8 cellular contexts compared by ENCODE assay signal in genomic region chrX:65688403-65688881, GRCh38. TPM values are rescaled to one million over a fixed set of nuclear protein-coding genes. Genes with fewer than 3 reads are reported as not detected.
DNase-seq lines count a peak whose midpoint lies in the region; ATAC-seq, FAIRE-seq and TF ChIP-seq lines count a peak whose summit lies in the region.

No MANE protein-coding gene starts in this region.

- peak overlapping the region; percentile 52 for H3K4me2 ChIP-seq in SU-DHL-6 (ENCODE audit: low read depth, low read length, poor library complexity, severe bottlenecking)
- no peak overlapping the region for H3K4me2 ChIP-seq in mesendoderm (ENCODE audit: low read length)

- no peak overlapping the region for H2BK15ac ChIP-seq in mesendoderm (replicated peaks; ENCODE audit: low read depth)

- H3K27ac ChIP-seq in heart right ventricle (peak overlapping the region in 7 of 10 donors; percentile 9 to 66 (median 56)), SU-DHL-6 (ENCODE audit: low read depth, low read length) (peak overlapping the region; percentile 62), mesendoderm (ENCODE audit: low read depth, low read length) (no peak overlapping the region)

- no peak overlapping the region for H2BK5ac ChIP-seq in mesendoderm (ENCODE audit: low read length)

- WGBS in heart right ventricle, 2 donors, result 42 to 49% methylated on average over 3 of the region's 3 CpGs
- WGBS in mesendoderm (ENCODE audit: extremely low coverage, insufficient coverage, low lambda C conversion rate), result no CpG with 5 or more reads among the region's 3 CpGs

- H3K9me3 ChIP-seq in heart right ventricle, result no peaks in the 10 kb centered on the region
- H3K9me3 ChIP-seq in SU-DHL-6 (ENCODE audit: insufficient read depth, low read length), result no peaks in the 10 kb centered on the region

- no peak overlapping the region for H3K56ac ChIP-seq in mesendoderm (ENCODE audit: low read length)

- no peak overlapping the region for H4K5ac ChIP-seq in mesendoderm (ENCODE audit: low read length)

- in situ Hi-C loops in KBM-7 (cut with MboI; ENCODE audit: low pct_unique_long_range_greater_than_20kb, low sequenced_read_pairs), result no loop called here

- H2AFZ ChIP-seq in SU-DHL-6 (ENCODE audit: low read depth, low read length, severe bottlenecking), result no peak overlapping the region

- no peak overlapping the region for H3K23ac ChIP-seq in mesendoderm (ENCODE audit: low read length)

- H3K79me2 ChIP-seq in SU-DHL-6 (ENCODE audit: insufficient read depth, low read length), result peaks cover 96% of the 10 kb centered on the region
- H3K79me2 ChIP-seq in mesendoderm (ENCODE audit: control insufficient read depth, insufficient read depth, low read length), result peaks cover 72% of the 10 kb centered on the region

- H4K20me1 ChIP-seq in SU-DHL-6 (ENCODE audit: low read depth, low read length), result no peaks in the 10 kb centered on the region

- H4K8ac ChIP-seq in mesendoderm (ENCODE audit: low read depth, low read length), result no peak overlapping the region

- H2AK5ac ChIP-seq in mesendoderm (ENCODE audit: low read length), result no peak overlapping the region

- no peak overlapping the region for H3K4ac ChIP-seq in mesendoderm (ENCODE audit: low read depth, low read length)

- H3K36me3 ChIP-seq in heart right ventricle, result peaks cover 0 to 6% (median 0%) of the 10 kb centered on the region in 9 donors
- no peaks in the 10 kb centered on the region for H3K36me3 ChIP-seq in SU-DHL-6 (ENCODE audit: low read length)
- no peaks in the 10 kb centered on the region for H3K36me3 ChIP-seq in mesendoderm (ENCODE audit: control insufficient read depth, insufficient read depth, low read length)

- peak in 2 of 8 donors; percentile 6 to 20 for ATAC-seq in heart right ventricle
- peak; percentile 90 for ATAC-seq in HG02981 (IDR thresholded peaks at IDR 0.05; ENCODE audit: unreplicated experiment)

- intact Hi-C loops in heart right ventricle (cut with DNase I) (no loop called here), cardiac septum (cut with DNase I) (no loop called here)

- H2BK120ac ChIP-seq in mesendoderm (ENCODE audit: low read depth, low read length), result no peak overlapping the region

- H3K18ac ChIP-seq in mesendoderm (ENCODE audit: low read length), result peak overlapping the region; percentile 41

- H3F3A ChIP-seq in SU-DHL-6 (ENCODE audit: insufficient read depth), result 0 out of 2 replicates have a peak, but pooled peaks cover 3% of the 10 kb centered on the region

- H3K9me2 ChIP-seq in SU-DHL-6 (replicated peaks; ENCODE audit: insufficient read depth, low read length), result no peaks in the 10 kb centered on the region

- DNase-seq in heart right ventricle (no peak), cardiac septum (ENCODE audit: low spot score) (no peak), mesendoderm (no peak), KBM-7 (no peak), frontal cortex (ENCODE audit: low spot score in 2 of 2) (no peak), dedifferentiated amniotic fluid mesenchymal stem cell (ENCODE audit: extremely low spot score) (no peak)

- FAIRE-seq in frontal cortex (lab: Jason Lieb, UNC), result no peak

- H3K4me1 ChIP-seq in heart right ventricle (peaks cover 3 to 100% (median 96%) of the 10 kb centered on the region in 9 donors), mesendoderm (ENCODE audit: control insufficient read depth, low read depth, low read length) (no peaks in the 10 kb centered on the region)

- no peak overlapping the region for H3K4me3 ChIP-seq in heart right ventricle
- no peak overlapping the region for H3K4me3 ChIP-seq in SU-DHL-6 (ENCODE audit: insufficient read depth, low read length, poor library complexity, severe bottlenecking)
- no peak overlapping the region for H3K4me3 ChIP-seq in mesendoderm (ENCODE audit: low read length)

- TF ChIP-seq CTCF in heart right ventricle (IDR thresholded peaks at IDR 0.05), result no peak
- TF ChIP-seq CTCF in SU-DHL-6 (IDR thresholded peaks at IDR 0.05; ENCODE audit: insufficient read depth, low read length, poor library complexity, severe bottlenecking), result no peak

- no peak overlapping the region for H3K9ac ChIP-seq in SU-DHL-6 (ENCODE audit: low read length)
- no peak overlapping the region for H3K9ac ChIP-seq in mesendoderm (ENCODE audit: low read length)

- H3K79me1 ChIP-seq in mesendoderm (ENCODE audit: low read length), result no peaks in the 10 kb centered on the region

- H3K27me3 ChIP-seq in heart right ventricle, result peaks cover 0 to 14% (median 0%) of the 10 kb centered on the region in 7 donors
- H3K27me3 ChIP-seq in SU-DHL-6 (ENCODE audit: low read length), result no peaks in the 10 kb centered on the region
- no peaks in the 10 kb centered on the region for H3K27me3 ChIP-seq in mesendoderm (ENCODE audit: insufficient read depth, low read length, poor library complexity)

RNA-seq across cellular contexts. Expression of gene MSN, which starts 21.0 kb away (rescaled TPM):
- total RNA-seq in heart right ventricle (100 to 1,000 TPM; 106 to 238 (median 120) TPM), cardiac septum (177 TPM), frontal cortex (17.9 TPM)
- polyA plus RNA-seq in heart right ventricle, result 100 to 1,000 TPM in 1 of 2 donors, 10 to 100 TPM in 1; 60.2 to 130 TPM
- polyA plus RNA-seq in mesendoderm (2013, experiment 1 of 2), result 135 TPM
- polyA plus RNA-seq in mesendoderm (2013, experiment 2 of 2), result 137 TPM
